In genomic region chr5:132838516-132839282, GRCh38 we compare ENCODE assay signal across 17 cellular contexts. TPM values are rescaled to one million over a fixed set of nuclear protein-coding genes. Genes with fewer than 3 reads are reported as not detected.
DNase-seq lines count a peak whose midpoint lies in the region; ATAC-seq and TF ChIP-seq lines count a peak whose summit lies in the region.
"Had no signal": no experiment of that assay in that cellular context is flagged by ENCODE, and none has a peak within 500 bp of the region (broad histone marks: within the 10 kb centered on the region; RNA-seq: fewer than 3 reads in every experiment).

No MANE protein-coding gene starts in this region.

- no peaks in the 10 kb centered on the region for H3K36me3 ChIP-seq in mammary epithelial cell (ENCODE audit: insufficient read depth, low read length)
- no peaks in the 10 kb centered on the region for H3K36me3 ChIP-seq in right lobe of liver
- H3K36me3 ChIP-seq in suprapubic skin = no peaks in the 10 kb centered on the region
- H3K36me3 ChIP-seq: pancreas had no signal

- TF ChIP-seq CTCF in Calu3 (IDR thresholded peaks at IDR 0.05; ENCODE audit: unreplicated experiment) (no peak), mammary epithelial cell (conservative IDR thresholded peaks at IDR 0.05 in 1 of 2, IDR thresholded peaks at IDR 0.05 in 1 of 2; ENCODE audit: extremely low read depth in 1 of 2, insufficient read depth in 1 of 2, low read depth in 1 of 2, low read length in 2 of 2) (no peak), right lobe of liver (IDR thresholded peaks at IDR 0.05) (no peak), suprapubic skin (IDR thresholded peaks at IDR 0.05) (no peak)

- no peaks in the 10 kb centered on the region for H3K27me3 ChIP-seq in mammary epithelial cell (ENCODE audit: insufficient read depth, low read length)
- no peaks in the 10 kb centered on the region for H3K27me3 ChIP-seq in right lobe of liver
- H3K27me3 ChIP-seq in suprapubic skin = no peaks in the 10 kb centered on the region
- H3K27me3 ChIP-seq: pancreas had no signal

- TF ChIP-seq EP300 in suprapubic skin (IDR thresholded peaks at IDR 0.05) = no peak

- H3K9me3 ChIP-seq in mammary epithelial cell (replicated peaks; ENCODE audit: insufficient read depth, low read length) = no peaks in the 10 kb centered on the region
- H3K9me3 ChIP-seq in right lobe of liver = no peaks in the 10 kb centered on the region
- no peaks in the 10 kb centered on the region for H3K9me3 ChIP-seq in suprapubic skin
- H3K9me3 ChIP-seq: pancreas had no signal

- no peak overlapping the region for H3K4me2 ChIP-seq in mammary epithelial cell (ENCODE audit: insufficient read depth, low read depth, low read length)

- no peaks in the 10 kb centered on the region for H3K79me2 ChIP-seq in mammary epithelial cell (ENCODE audit: insufficient read depth, low read length)

- no peaks in the 10 kb centered on the region for H4K20me1 ChIP-seq in mammary epithelial cell (ENCODE audit: insufficient read depth, low read length)

- H3K27me3 Mint-ChIP-seq in Calu3 (ENCODE audit: unreplicated experiment) = no peaks in the 10 kb centered on the region

- peak overlapping the region; percentile 76 for H2AFZ ChIP-seq in mammary epithelial cell (ENCODE audit: low read depth, low read length)

- DNase-seq in Calu3 (no peak), mammary epithelial cell (no peak), right lobe of liver (peak; percentile 39 to 77 (median 64)), suprapubic skin (ENCODE audit: low spot score in 2 of 2) (no peak), NOMO-1 treated with DMSO at 0.1 percent for 48 hours (lab: John Stamatoyannopoulos, UW; ENCODE audit: unreplicated experiment) (no peak), NCI-H2081 (lab: John Stamatoyannopoulos, UW) (no peak)
- DNase-seq: activated CD8-positive, alpha-beta T cell treated with anti-CD3 and anti-CD28 coated beads, Interleukin-2, amount 10 ng/mL, durations not matched to agents 7 days and 5 days; hippocampal formation; NCI-H2029 treated with DMSO at 0.1 percent for 48 hours; Right ventricle myocardium superior; T-helper 1 cell had no signal

- CTCF ChIA-PET in Calu3 (lab: Charles Lee) (interaction anchor here (0.6 to 1.1 kb wide), 2 partner anchors 205 to 410 kb away, joined by 3 to 4 read pairs; no protein-coding TSS in a partner anchor), mammary epithelial cell (lab: Charles Lee; ENCODE audit: low non-redundant PET) (no interaction called here)

- no peak overlapping the region for H3K9ac ChIP-seq in mammary epithelial cell (ENCODE audit: insufficient read depth, low read length)

- H3K27ac ChIP-seq in mammary epithelial cell (ENCODE audit: insufficient read depth, low read depth, low read length) = no peak overlapping the region
- H3K27ac ChIP-seq in right lobe of liver = peak overlapping the region; percentile 94 to 98 (median 95)
- H3K27ac ChIP-seq in suprapubic skin = peak overlapping the region; percentile 64

- in situ Hi-C loops in mammary epithelial cell (cut with MboI; ENCODE audit: low sequenced_read_pairs in 2 of 2) = no loop called here

- peak overlapping the region; percentile 74 for H3K27ac Mint-ChIP-seq in Calu3 (ENCODE audit: unreplicated experiment)
- H3K27ac Mint-ChIP-seq: activated CD8-positive, alpha-beta T cell treated with anti-CD3 and anti-CD28 coated beads, Interleukin-2, amount 10 ng/mL, durations not matched to agents 7 days and 5 days; activated naive CD8-positive, alpha-beta T cell had no signal

- BruUV-seq in Calu3 (replicated peaks; lab: Mats Ljungman, UMichigan) (no TSS peak), mammary epithelial cell (replicated peaks; lab: Mats Ljungman, UMichigan) (no TSS peak)

- peaks cover 23% of the 10 kb centered on the region for H3K4me1 ChIP-seq in mammary epithelial cell (ENCODE audit: insufficient read depth, low read length)
- peaks cover 0 to 55% (median 21%) of the 10 kb centered on the region in 4 donors for H3K4me1 ChIP-seq in right lobe of liver
- H3K4me1 ChIP-seq in suprapubic skin = peaks cover 18% of the 10 kb centered on the region
- H3K4me1 ChIP-seq: pancreas had no signal

- dilution Hi-C loops in mammary epithelial cell (cut with HindIII; ENCODE audit: low sequenced_read_pairs) = loop anchor here (5.0 kb wide), 1 partner anchor 34 kb away; the partner anchor contains the start of gene LEAP2

- ATAC-seq in right lobe of liver = peak; percentile 53 to 72 (median 62)
- ATAC-seq in HG03095 (IDR thresholded peaks at IDR 0.05; ENCODE audit: unreplicated experiment) = no peak
- no peak for ATAC-seq in HG02678 (IDR thresholded peaks at IDR 0.05; ENCODE audit: unreplicated experiment)
- ATAC-seq: activated CD8-positive, alpha-beta T cell treated with anti-CD3 and anti-CD28 coated beads, Interleukin-2, amount 10 ng/mL, durations not matched to agents 7 days and 5 days had no signal

- no peaks in the 10 kb centered on the region for H3K9me3 Mint-ChIP-seq in Calu3 (ENCODE audit: low read depth, unreplicated experiment)
- H3K9me3 Mint-ChIP-seq: brain had no signal

- H3K4me3 ChIP-seq in mammary epithelial cell (replicated peaks in 1 of 3; ENCODE audit: insufficient read depth in 1 of 3, low read depth in 2 of 3, low read length in 3 of 3) (no peak overlapping the region), right lobe of liver (no peak overlapping the region), suprapubic skin (no peak overlapping the region)
- H3K4me3 ChIP-seq: pancreas had no signal

- TF ChIP-seq POLR2A in right lobe of liver (IDR thresholded peaks at IDR 0.05) (no peak), suprapubic skin (IDR thresholded peaks at IDR 0.05) (no peak)

- H3K4me1 Mint-ChIP-seq in Calu3 (ENCODE audit: low read depth, unreplicated experiment) = peaks cover 29% of the 10 kb centered on the region
- H3K4me1 Mint-ChIP-seq: brain had no signal

- intact Hi-C loops in Calu3 (cut with micrococcal nuclease; ENCODE audit: unreplicated experiment) (no loop called here), mammary epithelial cell (cut with micrococcal nuclease) (no loop called here), right lobe of liver (cut with DNase I) (loop anchor here in 1 of 2 donors (5.0 kb wide), 1 partner anchor 34 kb away; the partner anchor contains the start of gene LEAP2)

- WGBS in mammary epithelial cell (ENCODE audit: low coverage, missing lambda C conversion rate) = 100% methylated on average over 1 of the region's 3 CpGs
- WGBS in right lobe of liver (ENCODE audit: insufficient coverage, low coverage, low lambda C conversion rate, missing lambda C conversion rate) = 30% methylated on average over 3 of the region's 3 CpGs
- WGBS in suprapubic skin = 63% methylated on average over 3 of the region's 3 CpGs

- H3K36me3 Mint-ChIP-seq in Calu3 (ENCODE audit: insufficient read depth, unreplicated experiment) = no peaks in the 10 kb centered on the region
- H3K36me3 Mint-ChIP-seq: activated naive CD8-positive, alpha-beta T cell; brain had no signal

- no peak overlapping the region for H3K4me3 Mint-ChIP-seq in Calu3 (ENCODE audit: low read depth, unreplicated experiment)
- H3K4me3 Mint-ChIP-seq: activated CD8-positive, alpha-beta T cell treated with anti-CD3 and anti-CD28 coated beads, Interleukin-2, amount 10 ng/mL, durations not matched to agents 7 days and 5 days; activated naive CD8-positive, alpha-beta T cell; brain had no signal

RNA-seq across cellular contexts. Expression of gene SHROOM1, which starts 8.3 kb away (rescaled TPM):
- total RNA-seq in Calu3 (2022) = 24.5 and 27.0 TPM in 2 replicates
- 10 to 100 TPM in 1 of 2 donors, 1 to 10 TPM in 1; 4.7 to 13.0 TPM for total RNA-seq in mammary epithelial cell
- 5.7 TPM for polyA plus RNA-seq in mammary epithelial cell
- 0.31 TPM for polyA minus RNA-seq in mammary epithelial cell
- total RNA-seq in right lobe of liver = 10 to 100 TPM; 29.5 to 96.1 (median 77.4) TPM
- total RNA-seq in suprapubic skin = 1 to 10 TPM in 3 of 4 donors, under 1 TPM in 1; 0.76 to 2.8 (median 2.3) TPM

RNA-seq across cellular contexts. Expression of gene SOWAHA, which starts 25.6 kb away (rescaled TPM):
- total RNA-seq in Calu3 (2022) (0.78 and 0.88 TPM in 2 replicates), mammary epithelial cell (not detected), right lobe of liver (1 to 10 TPM in 5 of 6 experiments, under 1 TPM in 1; 0.95 to 4.7 (median 1.4) TPM), suprapubic skin (under 1 TPM in 3 of 4 donors, not detected in 1; 0.23 to 0.93 (median 0.48) TPM)
- polyA plus RNA-seq in mammary epithelial cell = 0.07 TPM
- not detected for polyA minus RNA-seq in mammary epithelial cell
- total RNA-seq: activated CD8-positive, alpha-beta T cell treated with anti-CD3 and anti-CD28 coated beads, Interleukin-2, amount 10 ng/mL, durations not matched to agents 7 days and 5 days; NCI-H460 had no signal

RNA-seq across cellular contexts. Expression of gene GDF9, which starts 27.6 kb away (rescaled TPM):
- total RNA-seq in Calu3 (2022) (0.61 and 0.94 TPM in 2 replicates), mammary epithelial cell (under 1 TPM; 0.50 to 0.66 TPM), right lobe of liver (under 1 TPM; 0.20 to 0.71 (median 0.48) TPM), suprapubic skin (1 to 10 TPM in 1 of 4 donors, under 1 TPM in 3; 0.47 to 4.8 (median 0.90) TPM)
- 0.25 TPM for polyA plus RNA-seq in mammary epithelial cell
- not detected for polyA minus RNA-seq in mammary epithelial cell

RNA-seq across cellular contexts. Expression of gene UQCRQ, which starts 27.7 kb away (rescaled TPM):
- total RNA-seq in Calu3 (2022) (678 and 719 TPM in 2 replicates), mammary epithelial cell (100 to 1,000 TPM in 1 of 2 donors, 10 to 100 TPM in 1; 45.3 to 461 TPM), right lobe of liver (100 to 1,000 TPM; 488 to 702 (median 628) TPM), suprapubic skin (100 to 1,000 TPM; 124 to 243 (median 161) TPM)
- 192 TPM for polyA plus RNA-seq in mammary epithelial cell
- 19.3 TPM for polyA minus RNA-seq in mammary epithelial cell

RNA-seq across cellular contexts. Expression of gene LEAP2, which starts 34.8 kb away (rescaled TPM):
- 2.3 and 2.8 TPM in 2 replicates for total RNA-seq in Calu3 (2022)
- total RNA-seq in mammary epithelial cell = under 1 TPM; 0.17 to 0.80 TPM
- 0.41 TPM for polyA plus RNA-seq in mammary epithelial cell
- polyA minus RNA-seq in mammary epithelial cell = not detected
- 100 to 1,000 TPM; 120 to 439 (median 214) TPM for total RNA-seq in right lobe of liver
- 1 to 10 TPM in 2 of 4 donors, under 1 TPM in 2; 0.21 to 9.1 (median 1.7) TPM for total RNA-seq in suprapubic skin

Comparison
In these comparisons a context has a peak if more than half of its experiments do, and no peak if none do; other contexts are left out.
1. DNase-seq: peak in right lobe of liver (3 of 3); none in Calu3 (single experiment), mammary epithelial cell (single experiment), suprapubic skin (0 of 2), NOMO-1 treated with DMSO at 0.1 percent for 48 hours (single experiment) and NCI-H2081 (0 of 2).
2. ATAC-seq: peak in right lobe of liver (4 of 4); none in HG03095 (single experiment) and HG02678 (single experiment).